25 cellular contexts compared by ENCODE assay signal in the genomic region with DNA sequence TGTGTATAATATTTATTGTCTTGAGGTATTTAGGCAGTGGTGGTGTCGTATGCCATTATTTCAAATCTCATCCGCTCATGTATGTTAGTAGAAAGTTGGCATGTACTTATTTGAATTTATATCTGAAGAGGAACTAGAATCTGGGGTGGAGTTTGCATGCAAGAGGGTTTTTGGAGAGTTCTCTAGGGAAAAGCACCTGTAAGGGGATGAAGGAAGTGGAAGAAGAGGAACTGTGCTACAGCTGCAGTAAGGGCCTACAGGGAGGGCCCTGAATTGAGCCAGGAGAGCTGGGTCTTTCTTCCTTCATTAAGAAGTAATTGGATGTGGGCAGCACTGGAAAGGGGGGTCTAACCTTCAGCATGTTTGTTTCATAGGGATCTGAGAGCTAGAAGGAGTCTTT.
"Had no signal": no experiment of that assay in that cellular context is flagged by ENCODE, and none has a peak within 500 bp of the region (broad histone marks: within the 10 kb centered on the region; RNA-seq: fewer than 3 reads in every experiment).

No MANE protein-coding gene starts in this region.

- H3K36me3 ChIP-seq: colonic mucosa, esophagus squamous epithelium, gastroesophageal sphincter had no signal

- H3K27me3 Mint-ChIP-seq: activated CD4-positive, alpha-beta memory T cell treated with anti-CD3 and anti-CD28 coated beads, Interleukin-2, amount 10 ng/mL, durations not matched to agents 7 days and 5 days; activated CD4-positive, alpha-beta T cell treated with anti-CD3 and anti-CD28 coated beads, Interleukin-2, amount 10 ng/mL, durations not matched to agents 7 days and 5 days; activated naive CD8-positive, alpha-beta T cell had no signal

- H3K4me1 ChIP-seq: body of pancreas, colonic mucosa, esophagus squamous epithelium had no signal

- H3K4me3 Mint-ChIP-seq: activated CD4-positive, alpha-beta memory T cell treated with anti-CD3 and anti-CD28 coated beads, Interleukin-2, amount 10 ng/mL, durations not matched to agents 7 days and 5 days; activated CD4-positive, alpha-beta T cell treated with anti-CD3 and anti-CD28 coated beads, Interleukin-2, amount 10 ng/mL, durations not matched to agents 7 days and 5 days; activated naive CD8-positive, alpha-beta T cell; activated T-cell treated with anti-CD3 and anti-CD28 coated beads, Interleukin-2, amount 50 U/mL, for 4 hours; activated T-helper 17 cell treated with anti-CD3 and anti-CD28 coated beads, Interleukin-2, amount 50 U/mL, for 72 hours; WTC11 had no signal

- DNase-seq: activated CD4-positive, alpha-beta memory T cell treated with anti-CD3 and anti-CD28 coated beads, Interleukin-2, amount 10 ng/mL, durations not matched to agents 7 days and 5 days; activated CD4-positive, alpha-beta T cell treated with anti-CD3 and anti-CD28 coated beads for 1 hour; activated CD4-positive, alpha-beta T cell treated with anti-CD3 and anti-CD28 coated beads for 4 hours; activated CD4-positive, alpha-beta T cell treated with anti-CD3 and anti-CD28 coated beads, Interleukin-2, amount 10 ng/mL, durations not matched to agents 7 days and 5 days; activated CD4-positive, alpha-beta T cell treated with anti-CD3 and anti-CD28 coated beads, Interleukin-2, amount 50 U/mL, for 4 hours; activated effector memory CD4-positive, alpha-beta T cell treated with Interleukin-2 at 50 U/mL for 16 hours; activated gamma-delta T cell treated with Interleukin-2 at 50 U/mL for 16 hours; activated naive CD4-positive, alpha-beta T cell treated with anti-CD3 and anti-CD28 coated beads, Interleukin-2, amount 50 U/mL, for 16 hours; activated naive CD4-positive, alpha-beta T cell treated with Interleukin-2 at 50 U/mL for 16 hours; activated T-cell treated with anti-CD3 and anti-CD28 coated beads, Interleukin-2, amount 50 U/mL, for 4 hours; amygdala; aorta; body of pancreas; caudate nucleus; colonic mucosa; effector CD8-positive, alpha-beta T cell; esophagus squamous epithelium; foreskin melanocyte; T-helper 2 cell had no signal

- H3K4me3 ChIP-seq: body of pancreas, colonic mucosa, esophagus squamous epithelium, gastroesophageal sphincter had no signal

- H3K27me3 ChIP-seq: body of pancreas, colonic mucosa, esophagus squamous epithelium, gastroesophageal sphincter had no signal

- H3K27ac Mint-ChIP-seq: activated CD4-positive, alpha-beta memory T cell treated with anti-CD3 and anti-CD28 coated beads, Interleukin-2, amount 10 ng/mL, durations not matched to agents 7 days and 5 days; activated CD4-positive, alpha-beta T cell treated with anti-CD3 and anti-CD28 coated beads, Interleukin-2, amount 10 ng/mL, durations not matched to agents 7 days and 5 days; activated naive CD8-positive, alpha-beta T cell; activated T-helper 17 cell treated with anti-CD3 and anti-CD28 coated beads, Interleukin-2, amount 50 U/mL, for 72 hours; WTC11 had no signal

- H3K36me3 Mint-ChIP-seq: activated naive CD8-positive, alpha-beta T cell; WTC11 had no signal

- H3K9me3 Mint-ChIP-seq: activated CD4-positive, alpha-beta memory T cell treated with anti-CD3 and anti-CD28 coated beads, Interleukin-2, amount 10 ng/mL, durations not matched to agents 7 days and 5 days; activated CD4-positive, alpha-beta T cell treated with anti-CD3 and anti-CD28 coated beads, Interleukin-2, amount 10 ng/mL, durations not matched to agents 7 days and 5 days; activated T-cell treated with anti-CD3 and anti-CD28 coated beads, Interleukin-2, amount 50 U/mL, for 4 hours had no signal

- ATAC-seq: activated T-cell treated with anti-CD3 and anti-CD28 coated beads, Interleukin-2, amount 50 U/mL, for 4 hours; activated T-helper 17 cell treated with anti-CD3 and anti-CD28 coated beads, Interleukin-2, amount 50 U/mL, for 72 hours; body of pancreas; gastroesophageal sphincter; WTC11 had no signal

- H3K27ac ChIP-seq: body of pancreas, colonic mucosa, epithelial cell of prostate, esophagus squamous epithelium, gastroesophageal sphincter, VCaP had no signal

- H3K9me3 ChIP-seq: body of pancreas, colonic mucosa, esophagus squamous epithelium, gastroesophageal sphincter had no signal

- H3K4me1 Mint-ChIP-seq: activated CD4-positive, alpha-beta memory T cell treated with anti-CD3 and anti-CD28 coated beads, Interleukin-2, amount 10 ng/mL, durations not matched to agents 7 days and 5 days; activated CD4-positive, alpha-beta T cell treated with anti-CD3 and anti-CD28 coated beads, Interleukin-2, amount 10 ng/mL, durations not matched to agents 7 days and 5 days; activated T-helper 17 cell treated with anti-CD3 and anti-CD28 coated beads, Interleukin-2, amount 50 U/mL, for 72 hours had no signal
